8 cellular contexts compared by ENCODE assay signal in genomic region chr17:3911271-3912053, GRCh38. TPM values are rescaled to one million over a fixed set of nuclear protein-coding genes. Genes with fewer than 3 reads are reported as not detected.
A peak's percentile ranks its signal among the peaks of the same experiment; 100 is the strongest.
DNase-seq lines count a peak whose midpoint lies in the region; ATAC-seq, FAIRE-seq and TF ChIP-seq lines count a peak whose summit lies in the region.

No MANE protein-coding gene starts in this region.

- no peaks in the 10 kb centered on the region for H3K27me3 Mint-ChIP-seq in activated T-cell treated with anti-CD3 and anti-CD28 coated beads, Interleukin-2, amount 50 U/mL, for 4 hours (ENCODE audit: low read depth)
- H3K27me3 Mint-ChIP-seq in neural crest cell (ENCODE audit: low read depth) (no peaks in the 10 kb centered on the region), Caco-2 (ENCODE audit: insufficient read depth, unreplicated experiment) (no peaks in the 10 kb centered on the region), MCF 10A (ENCODE audit: insufficient read depth, unreplicated experiment) (no peaks in the 10 kb centered on the region)

- no peaks in the 10 kb centered on the region for H3K36me3 ChIP-seq in Caco-2 (ENCODE audit: control insufficient read depth, insufficient read depth, low read length)

- CTCF ChIA-PET in Caco-2 (lab: Charles Lee) (interaction anchor here (0.6 kb wide), 1 partner anchor 127 kb away, joined by 4 read pairs; no protein-coding TSS in a partner anchor), MCF 10A (lab: Yijun Ruan, JAX) (interaction anchor here (0.6 to 0.9 kb wide), 3 partner anchors 49 to 178 kb away, joined by 3 read pairs; no protein-coding TSS in a partner anchor)

- DNase-seq in GM18507 (ENCODE audit: extremely low spot score, insufficient read length, low read depth) (peak; percentile 77), NCI-H2171 treated with DMSO at 0.1 percent for 48 hours (lab: John Stamatoyannopoulos, UW) (peak; percentile 88), neural crest cell (ENCODE audit: low read depth, low spot score) (no peak), NCI-H2196 treated with DMSO at 0.1 percent for 48 hours (lab: John Stamatoyannopoulos, UW; ENCODE audit: unreplicated experiment) (no peak), Caco-2 (no peak), MCF 10A (ENCODE audit: unreplicated experiment) (no peak)
- DNase-seq in activated T-cell treated with anti-CD3 and anti-CD28 coated beads, Interleukin-2, amount 50 U/mL, for 4 hours = peak; percentile 45

- BruUV-seq in Caco-2 (replicated peaks; lab: Mats Ljungman, UMichigan) (no TSS peak), MCF 10A (replicated peaks; lab: Mats Ljungman, UMichigan) (no TSS peak)

- peaks cover 49% of the 10 kb centered on the region for H3K4me1 Mint-ChIP-seq in activated T-cell treated with anti-CD3 and anti-CD28 coated beads, Interleukin-2, amount 50 U/mL, for 4 hours (ENCODE audit: low read depth)
- H3K4me1 Mint-ChIP-seq in neural crest cell = peaks cover 8% of the 10 kb centered on the region
- H3K4me1 Mint-ChIP-seq in Caco-2 (ENCODE audit: low read depth, unreplicated experiment) = no peaks in the 10 kb centered on the region
- no peaks in the 10 kb centered on the region for H3K4me1 Mint-ChIP-seq in MCF 10A (ENCODE audit: insufficient read depth, unreplicated experiment)

- H3K9me3 ChIP-seq in Caco-2 = no peaks in the 10 kb centered on the region

- peak overlapping the region; percentile 72 for H3K4me3 Mint-ChIP-seq in activated T-cell treated with anti-CD3 and anti-CD28 coated beads, Interleukin-2, amount 50 U/mL, for 4 hours
- H3K4me3 Mint-ChIP-seq in neural crest cell (no peak overlapping the region), Caco-2 (ENCODE audit: unreplicated experiment) (no peak overlapping the region), MCF 10A (ENCODE audit: unreplicated experiment) (no peak overlapping the region)

- H3K4me3 ChIP-seq in Caco-2 (ENCODE audit: low read depth, low read length) = no peak overlapping the region

- no peaks in the 10 kb centered on the region for H3K9me3 Mint-ChIP-seq in activated T-cell treated with anti-CD3 and anti-CD28 coated beads, Interleukin-2, amount 50 U/mL, for 4 hours
- H3K9me3 Mint-ChIP-seq in neural crest cell (no peaks in the 10 kb centered on the region), Caco-2 (ENCODE audit: unreplicated experiment) (no peaks in the 10 kb centered on the region), MCF 10A (ENCODE audit: unreplicated experiment) (no peaks in the 10 kb centered on the region)

- peak; percentile 73 for ATAC-seq in HG02571 (IDR thresholded peaks at IDR 0.05; ENCODE audit: unreplicated experiment)
- ATAC-seq in activated T-cell treated with anti-CD3 and anti-CD28 coated beads, Interleukin-2, amount 50 U/mL, for 4 hours = peak; percentile 92

- H3K27me3 ChIP-seq in Caco-2 (replicated peaks; ENCODE audit: control insufficient read depth, insufficient read depth, low read length) = no peaks in the 10 kb centered on the region

- TF ChIP-seq CTCF in neural crest cell (conservative IDR thresholded peaks at IDR 0.05) (no peak), Caco-2 (IDR thresholded peaks at IDR 0.05; ENCODE audit: insufficient read depth in 1 of 2, low read depth in 1 of 2, low read length in 1 of 2, severe bottlenecking in 1 of 2, unreplicated experiment in 1 of 2) (no peak), MCF 10A (IDR thresholded peaks at IDR 0.05; ENCODE audit: unreplicated experiment) (no peak)

- H3K4me1 ChIP-seq in Caco-2 = no peaks in the 10 kb centered on the region

- intact Hi-C loops in Caco-2 (cut with micrococcal nuclease; ENCODE audit: unreplicated experiment) = no loop called here
- intact Hi-C loops in MCF 10A (cut with micrococcal nuclease) = loop anchor here (2.0 kb wide), 1 partner anchor 501 kb away; no protein-coding TSS in a partner anchor

- H3K36me3 Mint-ChIP-seq in activated T-cell treated with anti-CD3 and anti-CD28 coated beads, Interleukin-2, amount 50 U/mL, for 4 hours (ENCODE audit: insufficient read depth) = no peaks in the 10 kb centered on the region
- H3K36me3 Mint-ChIP-seq in neural crest cell (ENCODE audit: low read depth) = no peaks in the 10 kb centered on the region
- H3K36me3 Mint-ChIP-seq in Caco-2 (ENCODE audit: insufficient read depth, unreplicated experiment) = no peaks in the 10 kb centered on the region
- no peaks in the 10 kb centered on the region for H3K36me3 Mint-ChIP-seq in MCF 10A (ENCODE audit: insufficient read depth, unreplicated experiment)

- peak overlapping the region; percentile 97 for H3K27ac Mint-ChIP-seq in neural crest cell (ENCODE audit: unreplicated experiment)
- no peak overlapping the region for H3K27ac Mint-ChIP-seq in Caco-2 (ENCODE audit: unreplicated experiment)
- no peak overlapping the region for H3K27ac Mint-ChIP-seq in MCF 10A (ENCODE audit: low read depth, unreplicated experiment)

- POLR2A ChIA-PET in Caco-2 (lab: Charles Lee) = no interaction called here
- POLR2A ChIA-PET in MCF 10A (lab: Yijun Ruan, JAX) = interaction anchor here (0.6 kb wide), 1 partner anchor 36 kb away, joined by 3 read pairs; no protein-coding TSS in a partner anchor

- FAIRE-seq in GM18507 (lab: Jason Lieb, UNC) = peak; percentile 94

RNA-seq across cellular contexts. Expression of gene P2RX1, which starts 4.8 kb away (rescaled TPM):
- total RNA-seq in activated T-cell treated with anti-CD3 and anti-CD28 coated beads, Interleukin-2, amount 50 U/mL, for 4 hours = under 1 TPM; 0.13 to 0.52 (median 0.21) TPM
- not detected in 2 replicates for total RNA-seq in neural crest cell
- total RNA-seq in Caco-2 (2022) = 0.23 TPM in 1 of 2 replicates, not detected in the other
- not detected in 2 replicates for total RNA-seq in MCF 10A (2022)

RNA-seq across cellular contexts. Expression of gene CAMKK1, which starts 18.6 kb away (rescaled TPM):
- 1 to 10 TPM; 4.2 to 7.5 (median 7.4) TPM for total RNA-seq in activated T-cell treated with anti-CD3 and anti-CD28 coated beads, Interleukin-2, amount 50 U/mL, for 4 hours
- total RNA-seq in neural crest cell = 4.0 and 4.5 TPM in 2 replicates
- total RNA-seq in Caco-2 (2022) = 1.4 and 1.9 TPM in 2 replicates
- 3.8 and 4.3 TPM in 2 replicates for total RNA-seq in MCF 10A (2022)

RNA-seq across cellular contexts. Expression of gene ATP2A3, which starts 52.8 kb away (rescaled TPM):
- 10 to 100 TPM; 55.8 to 68.8 (median 63.6) TPM for total RNA-seq in activated T-cell treated with anti-CD3 and anti-CD28 coated beads, Interleukin-2, amount 50 U/mL, for 4 hours
- total RNA-seq in neural crest cell (1.1 and 1.6 TPM in 2 replicates), Caco-2 (2022) (8.0 and 8.2 TPM in 2 replicates), MCF 10A (2022) (not detected in 2 replicates)

Comparison
In these comparisons a context has a peak if more than half of its experiments do, and no peak if none do; other contexts are left out.
1. DNase-seq: peak in GM18507 (single experiment), NCI-H2171 treated with DMSO at 0.1 percent for 48 hours (single experiment) and activated T-cell treated with anti-CD3 and anti-CD28 coated beads, Interleukin-2, amount 50 U/mL, for 4 hours (single experiment); none in neural crest cell (single experiment), NCI-H2196 treated with DMSO at 0.1 percent for 48 hours (single experiment), Caco-2 (0 of 2) and MCF 10A (single experiment).